1 cellular context compared by ENCODE assay signal in the genomic region with DNA sequence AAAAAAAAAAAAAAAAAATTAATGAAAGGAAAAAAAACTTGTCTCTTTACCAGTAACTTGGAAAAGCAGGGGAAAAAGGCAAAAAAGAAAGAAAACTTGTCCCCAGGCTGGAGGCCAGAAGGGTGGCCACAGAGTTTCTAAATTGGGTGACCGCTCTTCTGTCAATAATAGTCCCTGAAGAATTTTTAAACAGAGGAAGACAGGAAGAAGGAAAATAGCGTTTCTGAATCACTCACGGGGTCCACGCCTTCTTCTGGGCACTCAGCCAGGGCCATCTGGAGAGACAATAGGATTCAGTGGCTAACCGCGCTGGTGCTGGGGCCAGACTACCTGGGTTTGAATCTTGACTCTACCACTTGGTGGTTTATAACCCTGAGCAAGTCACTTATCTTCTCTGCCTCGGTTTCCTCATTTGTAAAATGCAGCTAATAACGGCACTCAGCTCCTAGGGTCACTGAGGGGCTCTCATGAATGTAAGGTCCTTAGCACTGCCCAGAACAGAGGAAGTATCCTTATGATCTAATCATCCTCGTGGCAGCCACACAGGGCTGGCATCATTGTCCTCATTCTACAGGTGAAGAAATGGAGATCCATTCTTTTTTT.
TF ChIP-seq lines count a peak whose summit lies in the region.

No MANE protein-coding gene starts in this region.

TF ChIP-seq in K562, 482 proteins besides CTCF, POLR2A, EP300 and RAD21 (continued from another document):
- TF ChIP-seq PHF20 (IDR thresholded peaks at IDR 0.05; ENCODE audit: partially characterized antibody) (no peak), MEF2D (tag; conservative IDR thresholded peaks at IDR 0.05; ENCODE audit: low read depth) (no peak), SMAD3 (CRISPR knock-in tag; conservative IDR thresholded peaks at IDR 0.05) (no peak), CBX3 (IDR thresholded peaks at IDR 0.05; ENCODE audit: borderline replicate concordance in 1 of 2, low read length in 2 of 2) (no peak), KLF1 (tag; IDR thresholded peaks at IDR 0.05) (peak; percentile 75; the same call in 1 of the 2 replicates), JUN (IDR thresholded peaks at IDR 0.05; ENCODE audit: borderline replicate concordance, low read depth, low read length) (peak; percentile 37; the same call in 1 of the 2 replicates), JUN (CRISPR knock-in tag; IDR thresholded peaks at IDR 0.05; ENCODE audit: borderline replicate concordance) (no peak), ARNT (IDR thresholded peaks at IDR 0.05) (0 out of 4 replicates have a peak, but pooled peaks of 1 of the 2 experiments have one; percentile 6), RNF2 (IDR thresholded peaks at IDR 0.05) (no peak), TRIM28 (IDR thresholded peaks at IDR 0.05) (peak; percentile 45; the same call in 1 of the 2 replicates), TAL1 (IDR thresholded peaks at IDR 0.05) (no peak), DPF2 (IDR thresholded peaks at IDR 0.05) (peak; percentile 84), ZFP1 (CRISPR knock-in tag; IDR thresholded peaks at IDR 0.05) (no peak), BRD9 (IDR thresholded peaks at IDR 0.05; ENCODE audit: low read depth, partially characterized antibody) (no peak), CHD4 (IDR thresholded peaks at IDR 0.05; ENCODE audit: insufficient read depth, insufficient replicate concordance, low read depth, low read length, poor library complexity, severe bottlenecking) (peak; percentile 58), ZNF76 (CRISPR knock-in tag; IDR thresholded peaks at IDR 0.05; ENCODE audit: borderline replicate concordance) (no peak), RBM39 (optimal IDR thresholded peaks at IDR 0.05; ENCODE audit: low read depth, low read length) (no peak), BHLHE40 (IDR thresholded peaks at IDR 0.05; ENCODE audit: low read length) (peak; percentile 27; the same call in 1 of the 2 replicates), NCOA2 (IDR thresholded peaks at IDR 0.05; ENCODE audit: partially characterized antibody in 2 of 2) (no peak), SAP30 (IDR thresholded peaks at IDR 0.05; ENCODE audit: borderline replicate concordance, insufficient read depth, low read depth, low read length, poor library complexity, severe bottlenecking) (no peak), CBFA2T3 (IDR thresholded peaks at IDR 0.05) (peak; percentile 36; the same call in 1 of the 2 replicates), MEIS2 (IDR thresholded peaks at IDR 0.05; ENCODE audit: partially characterized antibody) (peak; percentile 3), TRIM24 (IDR thresholded peaks at IDR 0.05) (0 out of 4 replicates have a peak, but pooled peaks of 1 of the 2 experiments have one; percentile 21), MYNN (IDR thresholded peaks at IDR 0.05) (0 out of 2 replicates have a peak, but pooled peaks have one; percentile 28), MYNN (CRISPR knock-in tag; IDR thresholded peaks at IDR 0.05) (no peak), SOX6 (IDR thresholded peaks at IDR 0.05) (peak; percentile 93), ZNF124 (CRISPR knock-in tag; IDR thresholded peaks at IDR 0.05) (no peak), ZKSCAN8 (CRISPR knock-in tag; IDR thresholded peaks at IDR 0.05) (no peak), SMARCE1 (IDR thresholded peaks at IDR 0.05) (peak; percentile 79; the same call in 1 of the 2 replicates), ARHGAP35 (IDR thresholded peaks at IDR 0.05; ENCODE audit: partially characterized antibody) (no peak), TEAD4 (IDR thresholded peaks at IDR 0.05; ENCODE audit: low read length) (0 out of 2 replicates have a peak, but pooled peaks have one; percentile 15), TEAD4 (CRISPR knock-in tag; IDR thresholded peaks at IDR 0.05; ENCODE audit: borderline replicate concordance) (no peak), NR2C1 (IDR thresholded peaks at IDR 0.05) (no peak), NR2C1 (tag; IDR thresholded peaks at IDR 0.05) (no peak), ZNF77 (CRISPR knock-in tag; IDR thresholded peaks at IDR 0.05) (no peak), LEF1 (IDR thresholded peaks at IDR 0.05) (peak; percentile 49)
- TF ChIP-seq, protein P1, sequence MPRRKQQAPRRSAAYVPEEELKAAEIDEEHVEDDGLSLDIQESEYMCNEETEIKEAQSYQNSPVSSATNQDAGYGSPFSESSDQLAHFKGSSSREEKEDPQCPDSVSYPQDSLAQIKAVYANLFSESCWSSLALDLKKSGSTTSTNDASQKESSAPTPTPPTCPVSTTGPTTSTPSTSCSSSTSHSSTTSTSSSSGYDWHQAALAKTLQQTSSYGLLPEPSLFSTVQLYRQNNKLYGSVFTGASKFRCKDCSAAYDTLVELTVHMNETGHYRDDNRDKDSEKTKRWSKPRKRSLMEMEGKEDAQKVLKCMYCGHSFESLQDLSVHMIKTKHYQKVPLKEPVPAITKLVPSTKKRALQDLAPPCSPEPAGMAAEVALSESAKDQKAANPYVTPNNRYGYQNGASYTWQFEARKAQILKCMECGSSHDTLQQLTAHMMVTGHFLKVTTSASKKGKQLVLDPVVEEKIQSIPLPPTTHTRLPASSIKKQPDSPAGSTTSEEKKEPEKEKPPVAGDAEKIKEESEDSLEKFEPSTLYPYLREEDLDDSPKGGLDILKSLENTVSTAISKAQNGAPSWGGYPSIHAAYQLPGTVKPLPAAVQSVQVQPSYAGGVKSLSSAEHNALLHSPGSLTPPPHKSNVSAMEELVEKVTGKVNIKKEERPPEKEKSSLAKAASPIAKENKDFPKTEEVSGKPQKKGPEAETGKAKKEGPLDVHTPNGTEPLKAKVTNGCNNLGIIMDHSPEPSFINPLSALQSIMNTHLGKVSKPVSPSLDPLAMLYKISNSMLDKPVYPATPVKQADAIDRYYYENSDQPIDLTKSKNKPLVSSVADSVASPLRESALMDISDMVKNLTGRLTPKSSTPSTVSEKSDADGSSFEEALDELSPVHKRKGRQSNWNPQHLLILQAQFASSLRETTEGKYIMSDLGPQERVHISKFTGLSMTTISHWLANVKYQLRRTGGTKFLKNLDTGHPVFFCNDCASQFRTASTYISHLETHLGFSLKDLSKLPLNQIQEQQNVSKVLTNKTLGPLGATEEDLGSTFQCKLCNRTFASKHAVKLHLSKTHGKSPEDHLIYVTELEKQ (CRISPR knock-in tag; IDR thresholded peaks at IDR 0.05): no peak
- TF ChIP-seq, protein P2, sequence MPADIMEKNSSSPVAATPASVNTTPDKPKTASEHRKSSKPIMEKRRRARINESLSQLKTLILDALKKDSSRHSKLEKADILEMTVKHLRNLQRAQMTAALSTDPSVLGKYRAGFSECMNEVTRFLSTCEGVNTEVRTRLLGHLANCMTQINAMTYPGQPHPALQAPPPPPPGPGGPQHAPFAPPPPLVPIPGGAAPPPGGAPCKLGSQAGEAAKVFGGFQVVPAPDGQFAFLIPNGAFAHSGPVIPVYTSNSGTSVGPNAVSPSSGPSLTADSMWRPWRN (IDR thresholded peaks at IDR 0.05; ENCODE audit: low read depth): 0 out of 2 replicates have a peak, but pooled peaks have one; percentile 12
- TF ChIP-seq, protein P3, sequence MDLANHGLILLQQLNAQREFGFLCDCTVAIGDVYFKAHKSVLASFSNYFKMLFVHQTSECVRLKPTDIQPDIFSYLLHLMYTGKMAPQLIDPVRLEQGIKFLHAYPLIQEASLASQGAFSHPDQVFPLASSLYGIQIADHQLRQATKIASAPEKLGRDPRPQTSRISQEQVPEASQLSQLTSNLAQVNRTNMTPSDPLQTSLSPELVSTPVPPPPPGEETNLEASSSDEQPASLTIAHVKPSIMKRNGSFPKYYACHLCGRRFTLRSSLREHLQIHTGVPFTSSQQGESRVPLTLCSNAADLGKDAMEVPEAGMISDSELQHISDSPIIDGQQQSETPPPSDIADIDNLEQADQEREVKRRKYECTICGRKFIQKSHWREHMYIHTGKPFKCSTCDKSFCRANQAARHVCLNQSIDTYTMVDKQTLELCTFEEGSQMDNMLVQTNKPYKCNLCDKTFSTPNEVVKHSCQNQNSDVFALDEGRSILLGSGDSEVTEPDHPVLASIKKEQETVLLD (IDR thresholded peaks at IDR 0.05): no peak
